ENCODE assay signal across 1 cellular context in genomic region chr1:230306158-230306557, GRCh38.
TF ChIP-seq lines count a peak whose summit lies in the region.

No MANE protein-coding gene starts in this region.

TF ChIP-seq in SK-N-SH, 30 proteins besides CTCF, POLR2A, EP300 and RAD21 (continued from another document):
- TF ChIP-seq PBX3 (IDR thresholded peaks at IDR 0.05) (no peak), MEF2A (IDR thresholded peaks at IDR 0.05; ENCODE audit: borderline replicate concordance, low read depth) (no peak)
TF ChIP-seq in SK-N-SH: peak in this region for 0.
